In genomic region chr12:63955831-63956685, GRCh38 we compare ENCODE assay signal across 12 cellular contexts.
DNase-seq lines count a peak whose midpoint lies in the region; ATAC-seq and TF ChIP-seq lines count a peak whose summit lies in the region.
"Had no signal": no experiment of that assay in that cellular context is flagged by ENCODE, and none has a peak within 500 bp of the region (broad histone marks: within the 10 kb centered on the region; RNA-seq: fewer than 3 reads in every experiment).

No MANE protein-coding gene starts in this region.

- H3K27ac Mint-ChIP-seq in nephron: peak overlapping the region; percentile 47 to 79 (median 67)
- H3K27ac Mint-ChIP-seq: stimulated activated naive CD8-positive, alpha-beta T cell treated with anti-CD3 and anti-CD28 coated beads, Interleukin-15, amount 100 ng/mL, for 72 hours; T-helper 17 cell had no signal

- WGBS in esophagus muscularis mucosa: 78% methylated on average over 9 of the region's 9 CpGs

- peak; percentile 29 for TF ChIP-seq EP300 in esophagus muscularis mucosa (IDR thresholded peaks at IDR 0.05)

- no peaks in the 10 kb centered on the region for H3K36me3 Mint-ChIP-seq in nephron (ENCODE audit: low read depth)

- TF ChIP-seq CTCF in esophagus muscularis mucosa (IDR thresholded peaks at IDR 0.05) (no peak), nephron (IDR thresholded peaks at IDR 0.05; ENCODE audit: unreplicated experiment in 3 of 3) (no peak)

- no peaks in the 10 kb centered on the region for H3K27me3 Mint-ChIP-seq in nephron (ENCODE audit: low read depth)
- H3K27me3 Mint-ChIP-seq: stimulated activated naive CD8-positive, alpha-beta T cell treated with anti-CD3 and anti-CD28 coated beads, Interleukin-15, amount 100 ng/mL, for 72 hours had no signal

- no peaks in the 10 kb centered on the region for H3K27me3 ChIP-seq in esophagus muscularis mucosa

- H3K4me1 ChIP-seq in esophagus muscularis mucosa: peaks cover 3 to 29% (median 9%) of the 10 kb centered on the region in 4 donors

- DNase-seq in Right ventricle myocardium inferior (ENCODE audit: missing footprints): no peak
- DNase-seq in cardiac septum (ENCODE audit: low spot score): no peak
- no peak for DNase-seq in esophagus muscularis mucosa (ENCODE audit: extremely low spot score)
- DNase-seq in activated CD4-positive, alpha-beta T cell treated with anti-CD3 and anti-CD28 coated beads for 4 hours: no peak
- no peak for DNase-seq in DMS79 treated with DMSO at 0.1 percent for 48 hours (lab: John Stamatoyannopoulos, UW)
- DNase-seq in activated CD8-positive, alpha-beta memory T cell treated with anti-CD3 and anti-CD28 coated beads, Interleukin-2, amount 50 U/mL, for 4 hours: no peak
- DNase-seq: foreskin melanocyte; NCI-H1417; stimulated activated naive CD8-positive, alpha-beta T cell treated with anti-CD3 and anti-CD28 coated beads, Interleukin-15, amount 100 ng/mL, for 72 hours; T-helper 17 cell had no signal

- intact Hi-C loops in Right ventricle myocardium inferior (cut with DNase I): loop anchor here (10.0 kb wide), 1 partner anchor 111 kb away; the partner anchor contains the start of gene SRGAP1
- intact Hi-C loops in cardiac septum (cut with DNase I): no loop called here
- intact Hi-C loops in esophagus muscularis mucosa (cut with DNase I): no loop called here

- peaks cover 30% of the 10 kb centered on the region for H3K4me1 Mint-ChIP-seq in nephron
- H3K4me1 Mint-ChIP-seq: stimulated activated naive CD8-positive, alpha-beta T cell treated with anti-CD3 and anti-CD28 coated beads, Interleukin-15, amount 100 ng/mL, for 72 hours; T-helper 17 cell had no signal

- H3K9me3 ChIP-seq in esophagus muscularis mucosa: no peaks in the 10 kb centered on the region

- no peaks in the 10 kb centered on the region for H3K36me3 ChIP-seq in esophagus muscularis mucosa

- H3K4me3 Mint-ChIP-seq in nephron: no peak overlapping the region
- H3K4me3 Mint-ChIP-seq: stimulated activated naive CD8-positive, alpha-beta T cell treated with anti-CD3 and anti-CD28 coated beads, Interleukin-15, amount 100 ng/mL, for 72 hours; T-helper 17 cell had no signal

- ATAC-seq in Right ventricle myocardium inferior (peak; percentile 87), HG02642 (IDR thresholded peaks at IDR 0.05; ENCODE audit: poor library complexity, unreplicated experiment) (no peak)
- ATAC-seq: stimulated activated naive CD8-positive, alpha-beta T cell treated with anti-CD3 and anti-CD28 coated beads, Interleukin-15, amount 100 ng/mL, for 72 hours; T-helper 17 cell had no signal

- H3K9me3 Mint-ChIP-seq in nephron: no peaks in the 10 kb centered on the region
- H3K9me3 Mint-ChIP-seq: stimulated activated naive CD8-positive, alpha-beta T cell treated with anti-CD3 and anti-CD28 coated beads, Interleukin-15, amount 100 ng/mL, for 72 hours had no signal

- H3K4me3 ChIP-seq in esophagus muscularis mucosa: no peak overlapping the region

- TF ChIP-seq POLR2A in esophagus muscularis mucosa (IDR thresholded peaks at IDR 0.05; ENCODE audit: low read depth): no peak

- peak overlapping the region; percentile 42 to 55 (median 48) for H3K27ac ChIP-seq in esophagus muscularis mucosa (replicated peaks in 1 of 4)
